ENCODE assay signal across 14 cellular contexts in the genomic region with DNA sequence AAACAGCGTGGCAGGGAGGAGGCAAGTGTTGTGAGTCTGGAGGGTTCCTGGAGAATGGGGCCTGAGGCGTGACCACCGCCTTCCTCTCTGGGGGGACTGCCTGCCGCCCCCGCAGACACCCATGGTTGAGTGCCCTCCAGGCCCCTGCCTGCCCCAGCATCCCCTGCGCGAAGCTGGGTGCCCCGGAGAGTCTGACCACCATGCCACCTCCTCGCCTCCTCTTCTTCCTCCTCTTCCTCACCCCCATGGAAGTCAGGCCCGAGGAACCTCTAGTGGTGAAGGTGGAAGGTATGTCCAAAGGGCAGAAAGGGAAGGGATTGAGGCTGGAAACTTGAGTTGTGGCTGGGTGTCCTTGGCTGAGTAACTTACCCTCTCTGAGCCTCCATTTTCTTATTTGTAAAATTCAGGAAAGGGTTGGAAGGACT. TPM values are rescaled to one million over a fixed set of nuclear protein-coding genes. Genes with fewer than 3 reads are reported as not detected.
DNase-seq lines count a peak whose midpoint lies in the region; ATAC-seq, FAIRE-seq and TF ChIP-seq lines count a peak whose summit lies in the region.
"Had no signal": no experiment of that assay in that cellular context is flagged by ENCODE, and none has a peak within 500 bp of the region (broad histone marks: within the 10 kb centered on the region; RNA-seq: fewer than 3 reads in every experiment).

TSS of gene CD19 (plus strand) at position 171 of the 425 bp plus-strand sequence. CDS start at position 201, 30 bp downstream.

- no peak for TF ChIP-seq CTCF in CD14-positive monocyte (IDR thresholded peaks at IDR 0.05)

- intact Hi-C loops in CD14-positive monocyte (cut with micrococcal nuclease) = no loop called here

- H3K27ac Mint-ChIP-seq in CD14-positive monocyte = peak within 1 kb of the TSS in 5 of 7 donors; percentile 56 to 82 (median 70)
- peak within 1 kb of the TSS; percentile 91 for H3K27ac Mint-ChIP-seq in memory B cell

- no peak for DNase-seq in CD14-positive monocyte (ENCODE audit: low spot score)
- DNase-seq in GM12891 (ENCODE audit: insufficient read length, low spot score) = no peak
- no peak for DNase-seq in memory B cell (ENCODE audit: low spot score in 2 of 2)
- no peak for DNase-seq in mucosa of gallbladder (ENCODE audit: low spot score)
- DNase-seq in NCI-H1105 (lab: John Stamatoyannopoulos, UW) = no peak
- no peak for DNase-seq in NCI-H345 treated with DMSO at 0.1 percent for 48 hours (lab: John Stamatoyannopoulos, UW; ENCODE audit: unreplicated experiment)
- no peak for DNase-seq in retina
- DNase-seq: IMR-90 had no signal

- TF ChIP-seq POLR2A in GM12891 (IDR thresholded peaks at IDR 0.05; ENCODE audit: low read depth, low read length) (peak; percentile 62), Raji (IDR thresholded peaks at IDR 0.05; ENCODE audit: insufficient read depth, low read depth, low read length) (peak; percentile 92)

- peak; percentile 90 for FAIRE-seq in GM12891 (lab: Jason Lieb, UNC)
- FAIRE-seq: colon, pancreas had no signal

- H3K9me3 Mint-ChIP-seq in CD14-positive monocyte (peaks cover 0 to 2% (median 0%) of the 10 kb centered on the region in 7 donors), memory B cell (no peaks in the 10 kb centered on the region)

- ATAC-seq in memory B cell (ENCODE audit: low read depth) = peak; percentile 22
- ATAC-seq: left colon, pancreas had no signal

- H3K4me1 Mint-ChIP-seq in CD14-positive monocyte (peaks cover 22% of the 10 kb centered on the region), memory B cell (peaks cover 48% of the 10 kb centered on the region)

- H3K36me3 Mint-ChIP-seq in CD14-positive monocyte (no peaks in the 10 kb centered on the region), memory B cell (peaks cover 22% of the 10 kb centered on the region)

- H3K4me3 Mint-ChIP-seq in CD14-positive monocyte = peak within 1 kb of the TSS in 1 of 2 donors; percentile 50
- H3K4me3 Mint-ChIP-seq in memory B cell = peak within 1 kb of the TSS; percentile 96

- H3K27me3 Mint-ChIP-seq in CD14-positive monocyte (ENCODE audit: low read depth in 3 of 3) = peaks cover 0 to 1% (median 1%) of the 10 kb centered on the region in 3 donors
- no peaks in the 10 kb centered on the region for H3K27me3 Mint-ChIP-seq in memory B cell

TF ChIP-seq in GM12891, 5 proteins besides CTCF, POLR2A, EP300 and RAD21:
- TF ChIP-seq POU2F2 (IDR thresholded peaks at IDR 0.05; ENCODE audit: low read depth, low read length) (no peak), PAX5 (IDR thresholded peaks at IDR 0.05; ENCODE audit: insufficient read depth, low read length, severe bottlenecking) (peak; percentile 98), POLR2AphosphoS5 (IDR thresholded peaks at IDR 0.05; ENCODE audit: low read depth, low read length) (peak; percentile 63; the same call in 1 of the 2 replicates), TAF1 (IDR thresholded peaks at IDR 0.05; ENCODE audit: low read depth, low read length) (0 out of 2 replicates have a peak, but pooled peaks have one; percentile 14)

RNA-seq across cellular contexts. Expression of gene CD19, which starts in this region (rescaled TPM):
- under 1 TPM; 0.28 to 0.65 TPM for polyA plus RNA-seq in CD14-positive monocyte
- polyA plus RNA-seq in GM12891 (2012; ENCODE audit: low read depth, missing spikeins) = 58.8 TPM
- total RNA-seq in mucosa of gallbladder = 1.4 TPM
- total RNA-seq: fibroblast of villous mesenchyme, IMR-90, RPMI7951 had no signal
- polyA plus RNA-seq: IMR-90 had no signal
